In genomic region chr7:20208651-20209307, GRCh38 we compare ENCODE assay signal across 29 cellular contexts. TPM values are rescaled to one million over a fixed set of nuclear protein-coding genes. Genes with fewer than 3 reads are reported as not detected.
"Had no signal": no experiment of that assay in that cellular context is flagged by ENCODE, and none has a peak within 500 bp of the region (broad histone marks: within the 10 kb centered on the region; RNA-seq: fewer than 3 reads in every experiment).

No MANE protein-coding gene starts in this region.

- H3K27me3 ChIP-seq: ascending aorta, breast epithelium, cardiac muscle cell, dorsolateral prefrontal cortex, esophagus muscularis mucosa, foreskin keratinocyte, gastrocnemius medialis, heart left ventricle had no signal

- H3K4me1 ChIP-seq: ascending aorta, breast epithelium, esophagus muscularis mucosa, foreskin keratinocyte, gastrocnemius medialis, heart left ventricle had no signal

- H3K4me3 ChIP-seq: ascending aorta, breast epithelium, cardiac muscle cell, coronary artery, dorsolateral prefrontal cortex, esophagus muscularis mucosa, gastrocnemius medialis, heart left ventricle had no signal

- H3K27ac ChIP-seq: ascending aorta, breast epithelium, cardiac muscle cell, coronary artery, dorsolateral prefrontal cortex, esophagus muscularis mucosa, foreskin keratinocyte, gastrocnemius medialis, heart left ventricle had no signal

- H3K9me3 ChIP-seq: ascending aorta, esophagus muscularis mucosa, gastrocnemius medialis had no signal

- ATAC-seq: activated CD4-positive, alpha-beta T cell treated with anti-CD3 and anti-CD28 coated beads for 36 hours; activated naive CD4-positive, alpha-beta T cell treated with anti-CD3 and anti-CD28 coated beads, Interleukin-2, amount 50 U/mL, for 72 hours; activated T-cell treated with anti-CD3 and anti-CD28 coated beads, Interleukin-2, amount 50 U/mL, for 72 hours; foreskin keratinocyte; gastrocnemius medialis; heart left ventricle; T-helper 17 cell had no signal

- H3K36me3 ChIP-seq: ascending aorta, breast epithelium, cardiac muscle cell, esophagus muscularis mucosa, gastrocnemius medialis, heart left ventricle had no signal

- DNase-seq: activated CD4-positive, alpha-beta memory T cell treated with anti-CD3 and anti-CD28 coated beads, Interleukin-2, amount 10 ng/mL, durations not matched to agents 7 days and 5 days; activated CD4-positive, alpha-beta T cell treated with anti-CD3 and anti-CD28 coated beads for 36 hours; activated CD4-positive, alpha-beta T cell treated with anti-CD3 and anti-CD28 coated beads, Interleukin-2, amount 10 ng/mL, durations not matched to agents 24 days and 14 days; activated CD4-positive, alpha-beta T cell treated with anti-CD3 and anti-CD28 coated beads, Interleukin-2, amount 50 U/mL, for 4 hours; activated CD4-positive, CD25-positive, alpha-beta regulatory T cell; activated CD4-positive, CD25-positive, alpha-beta regulatory T cell treated with anti-CD3 and anti-CD28 coated beads, Interleukin-2, amount 50 U/mL, for 72 hours; activated CD8-positive, alpha-beta memory T cell treated with anti-CD3 and anti-CD28 coated beads, Interleukin-2, amount 50 U/mL, for 48 hours; activated gamma-delta T cell; activated naive CD4-positive, alpha-beta T cell; activated naive CD4-positive, alpha-beta T cell treated with anti-CD3 and anti-CD28 coated beads, Interleukin-2, amount 10 ng/mL, durations not matched to agents 7 days and 5 days; activated naive CD8-positive, alpha-beta T cell treated with anti-CD3 and anti-CD28 coated beads, Interleukin-2, amount 10 ng/mL, durations not matched to agents 7 days and 5 days; activated T-cell treated with anti-CD3 and anti-CD28 coated beads for 4 hours; activated T-cell treated with anti-CD3 and anti-CD28 coated beads, Interleukin-2, amount 50 U/mL, for 24 hours; activated T-cell treated with anti-CD3 and anti-CD28 coated beads, Interleukin-2, amount 50 U/mL, for 72 hours; dorsolateral prefrontal cortex; effector memory CD4-positive, alpha-beta T cell; erythroblast; foreskin keratinocyte; gastrocnemius medialis; glutamatergic neuron; T-helper 17 cell; T1000 had no signal

RNA-seq across cellular contexts. Expression of gene MACC1, which starts 8.4 kb away (rescaled TPM):
- total RNA-seq: activated CD4-positive, alpha-beta T cell treated with anti-CD3 and anti-CD28 coated beads, Interleukin-2, amount 10 ng/mL, durations not matched to agents 24 days and 14 days; activated naive CD4-positive, alpha-beta T cell treated with anti-CD3 and anti-CD28 coated beads, Interleukin-2, amount 50 U/mL, for 72 hours; ascending aorta; gastrocnemius medialis had no signal
- polyA plus RNA-seq: cardiac muscle cell had no signal
